Comparison of ENCODE assay signal across 21 cellular contexts in the genomic region with DNA sequence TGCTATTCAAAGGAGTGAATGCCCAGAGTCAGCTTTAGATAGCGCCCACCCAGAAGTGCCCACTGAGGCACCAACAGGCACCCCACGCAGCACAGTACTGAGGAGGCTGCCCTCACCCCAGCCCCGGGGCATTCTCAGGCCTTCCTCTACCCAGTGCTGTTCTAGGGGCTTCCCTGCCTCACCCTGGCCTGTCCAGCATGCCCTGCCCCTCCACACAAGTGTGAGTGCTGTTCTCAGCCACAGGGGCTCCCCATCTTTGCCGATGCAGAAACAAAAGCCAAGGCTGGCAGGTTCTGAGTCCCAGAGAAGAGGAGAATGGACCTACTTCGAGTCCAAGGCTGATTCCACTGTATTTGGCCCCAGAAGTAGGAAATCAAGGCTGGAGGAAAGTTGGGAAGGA. TPM values are rescaled to one million over a fixed set of nuclear protein-coding genes. Genes with fewer than 3 reads are reported as not detected.
A peak's percentile ranks its signal among the peaks of the same experiment; 100 is the strongest.
DNase-seq lines count a peak whose midpoint lies in the region; ATAC-seq and TF ChIP-seq lines count a peak whose summit lies in the region.
"Had no signal": no experiment of that assay in that cellular context is flagged by ENCODE, and none has a peak within 500 bp of the region (broad histone marks: within the 10 kb centered on the region; RNA-seq: fewer than 3 reads in every experiment).

No MANE protein-coding gene starts in this region.

- peak overlapping the region in 6 of 11 experiments; percentile 17 to 98 (median 96); a peak in 11 of 22 replicates for H3K27ac ChIP-seq in BLaER1 treated with 17β-estradiol and CSF1 and Interleukin-3, amounts not matched to agents 10 nM and 100 nM
- H3K27ac ChIP-seq in cingulate gyrus (ENCODE audit: low read depth, low read length) (peak overlapping the region; percentile 1), GM23338 (ENCODE audit: low read depth) (no peak overlapping the region), tibial artery (no peak overlapping the region)

- peak overlapping the region; percentile 11 to 99 (median 98); a peak in 19 of 22 replicates for H3K4me2 ChIP-seq in BLaER1 treated with 17β-estradiol and CSF1 and Interleukin-3, amounts not matched to agents 10 nM and 100 nM
- H3K4me2 ChIP-seq in GM23338, result no peak overlapping the region
- H3K4me2 ChIP-seq: A549 had no signal

- H3K27me3 Mint-ChIP-seq in nephron (ENCODE audit: low read depth) (no peaks in the 10 kb centered on the region), GM23338 (ENCODE audit: insufficient read depth, low read depth, poor library complexity) (peaks cover 5% of the 10 kb centered on the region)

- no peak overlapping the region for H2AFZ ChIP-seq in GM23338

- peak overlapping the region in 6 of 11 experiments; percentile 39 to 91 (median 90); a peak in 11 of 22 replicates for H3K9ac ChIP-seq in BLaER1 treated with 17β-estradiol and CSF1 and Interleukin-3, amounts not matched to agents 10 nM and 100 nM

- H3K36me3 ChIP-seq in BLaER1 treated with 17β-estradiol and CSF1 and Interleukin-3, amounts not matched to agents 10 nM and 100 nM, result no peaks in the 10 kb centered on the region
- H3K36me3 ChIP-seq in GM23338 (ENCODE audit: insufficient read depth) (no peaks in the 10 kb centered on the region), tibial artery (no peaks in the 10 kb centered on the region)

- H3K27ac Mint-ChIP-seq in nephron (peak overlapping the region; percentile 46 to 88 (median 85)), GM23338 (no peak overlapping the region)
- peak overlapping the region; percentile 12 for H3K27ac Mint-ChIP-seq in stimulated activated effector memory CD8-positive, alpha-beta T cell treated with anti-CD3 and anti-CD28 coated beads, Interleukin-12 subunit alpha, Interleukin-12 subunit beta, amount 100 ng/mL, for 72 hours
- H3K27ac Mint-ChIP-seq: HFFc6 had no signal

- H4K20me1 ChIP-seq in BLaER1 treated with 17β-estradiol and CSF1 and Interleukin-3, amounts not matched to agents 10 nM and 100 nM, result peaks cover 0 to 81% (median 34%) of the 10 kb centered on the region in 11 experiments; a peak in 19 of 22 replicates
- H4K20me1 ChIP-seq in GM23338 (replicated peaks; ENCODE audit: insufficient read depth), result no peaks in the 10 kb centered on the region; the same call in 1 of the 2 replicates

- H3K9me3 ChIP-seq in BLaER1 treated with 17β-estradiol and CSF1 and Interleukin-3, amounts not matched to agents 10 nM and 100 nM (replicated peaks in 1 of 11), result no peaks in the 10 kb centered on the region
- no peaks in the 10 kb centered on the region for H3K9me3 ChIP-seq in tibial artery
- H3K9me3 ChIP-seq: A549 had no signal

- intact Hi-C loops in tibial artery (cut with DNase I; ENCODE audit: low total_unique reads), result no loop called here

- H3K9me3 Mint-ChIP-seq in nephron (no peaks in the 10 kb centered on the region), GM23338 (peaks cover 3% of the 10 kb centered on the region; the same call in 1 of the 3 replicates)
- no peaks in the 10 kb centered on the region for H3K9me3 Mint-ChIP-seq in stimulated activated effector memory CD8-positive, alpha-beta T cell treated with anti-CD3 and anti-CD28 coated beads, Interleukin-12 subunit alpha, Interleukin-12 subunit beta, amount 100 ng/mL, for 72 hours
- H3K9me3 Mint-ChIP-seq: HFFc6 had no signal

- H3K4me3 Mint-ChIP-seq in nephron (peak overlapping the region in 1 of 3 experiments; percentile 59), GM23338 (no peak overlapping the region)
- no peak overlapping the region for H3K4me3 Mint-ChIP-seq in stimulated activated effector memory CD8-positive, alpha-beta T cell treated with anti-CD3 and anti-CD28 coated beads, Interleukin-12 subunit alpha, Interleukin-12 subunit beta, amount 100 ng/mL, for 72 hours
- H3K4me3 Mint-ChIP-seq: HFFc6 had no signal

- H3K4me1 ChIP-seq in BLaER1 treated with 17β-estradiol and CSF1 and Interleukin-3, amounts not matched to agents 10 nM and 100 nM, result peaks cover 86 to 100% (median 98%) of the 10 kb centered on the region in 10 experiments
- H3K4me1 ChIP-seq in GM23338 (ENCODE audit: insufficient read depth) (peaks cover 25% of the 10 kb centered on the region), tibial artery (peaks cover 0 to 34% (median 22%) of the 10 kb centered on the region in 4 donors)

- no peak for ATAC-seq in stimulated activated effector memory CD8-positive, alpha-beta T cell treated with anti-CD3 and anti-CD28 coated beads, Interleukin-12 subunit alpha, Interleukin-12 subunit beta, amount 100 ng/mL, for 72 hours
- ATAC-seq in GM23338, result no peak
- ATAC-seq: A549, HepG2 had no signal

- H3K79me2 ChIP-seq in GM23338 (replicated peaks; ENCODE audit: insufficient read depth), result peaks cover 8% of the 10 kb centered on the region

- peak overlapping the region in 3 of 10 experiments; percentile 14 to 41 (median 40); a peak in 2 of 20 replicates for H3K4me3 ChIP-seq in BLaER1 treated with 17β-estradiol and CSF1 and Interleukin-3, amounts not matched to agents 10 nM and 100 nM
- no peak overlapping the region for H3K4me3 ChIP-seq in GM23338
- no peak overlapping the region for H3K4me3 ChIP-seq in tibial artery
- H3K4me3 ChIP-seq: A549 had no signal

- no peaks in the 10 kb centered on the region for H3F3A ChIP-seq in GM23338 (replicated peaks; ENCODE audit: low read depth)

- H3K36me3 Mint-ChIP-seq in nephron (ENCODE audit: low read depth) (no peaks in the 10 kb centered on the region), GM23338 (ENCODE audit: low read depth) (no peaks in the 10 kb centered on the region; the same call in 2 of the 3 replicates)
- peaks cover 6% of the 10 kb centered on the region for H3K36me3 Mint-ChIP-seq in stimulated activated effector memory CD8-positive, alpha-beta T cell treated with anti-CD3 and anti-CD28 coated beads, Interleukin-12 subunit alpha, Interleukin-12 subunit beta, amount 100 ng/mL, for 72 hours

- TF ChIP-seq CTCF in nephron (IDR thresholded peaks at IDR 0.05; ENCODE audit: unreplicated experiment in 3 of 3), result no peak
- TF ChIP-seq CTCF in GM23338 (conservative IDR thresholded peaks at IDR 0.05; ENCODE audit: low read depth in 2 of 2), result no peak
- no peak for TF ChIP-seq CTCF in tibial artery (IDR thresholded peaks at IDR 0.05)

- no peaks in the 10 kb centered on the region for H3K27me3 ChIP-seq in BLaER1 treated with 17β-estradiol and CSF1 and Interleukin-3, amounts not matched to agents 10 nM and 100 nM
- no peaks in the 10 kb centered on the region for H3K27me3 ChIP-seq in GM23338 (ENCODE audit: insufficient read depth)
- no peaks in the 10 kb centered on the region for H3K27me3 ChIP-seq in tibial artery

- H3K9me2 ChIP-seq in GM23338 (ENCODE audit: insufficient read depth), result no peaks in the 10 kb centered on the region

- DNase-seq in stimulated activated effector memory CD8-positive, alpha-beta T cell treated with anti-CD3 and anti-CD28 coated beads, Interleukin-12 subunit alpha, Interleukin-12 subunit beta, amount 100 ng/mL, for 72 hours (ENCODE audit: low spot score in 2 of 2), result no peak
- DNase-seq in GM23338 (ENCODE audit: low spot score) (no peak), DMS79 treated with DMSO at 0.1 percent for 48 hours (lab: John Stamatoyannopoulos, UW) (no peak), tibial artery (no peak)
- DNase-seq: C1 segment of cervical spinal cord; DMS 273 treated with DMSO at 0.1 percent for 48 hours; H7; HFFc6; KBM-7; NCI-H1105; NCI-H1694 treated with DMSO at 0.1 percent for 48 hours; NCI-H2107; NCI-H510A; NCI-H748 treated with DMSO at 0.1 percent for 48 hours; NK-92 treated with Interleukin-12 subunit alpha and Interleukin-12 subunit beta, amount 100 ng/mL, for 24 hours; SHP77 had no signal

- H3K4me1 Mint-ChIP-seq in nephron (peaks cover 84% of the 10 kb centered on the region), GM23338 (peaks cover 58% of the 10 kb centered on the region)
- peaks cover 8% of the 10 kb centered on the region for H3K4me1 Mint-ChIP-seq in stimulated activated effector memory CD8-positive, alpha-beta T cell treated with anti-CD3 and anti-CD28 coated beads, Interleukin-12 subunit alpha, Interleukin-12 subunit beta, amount 100 ng/mL, for 72 hours

TF ChIP-seq in GM23338, 12 proteins besides CTCF, POLR2A, EP300 and RAD21 (continues in another document):
- TF ChIP-seq EZH2phosphoT487 (IDR thresholded peaks at IDR 0.05; ENCODE audit: unreplicated experiment) (no peak), JUNB (IDR thresholded peaks at IDR 0.05; ENCODE audit: unreplicated experiment) (no peak), POLR2AphosphoS5 (IDR thresholded peaks at IDR 0.05; ENCODE audit: low read depth) (no peak), CREB1 (CRISPR knock-in tag; IDR thresholded peaks at IDR 0.05; ENCODE audit: low read depth) (no peak), NANOG (IDR thresholded peaks at IDR 0.05; ENCODE audit: borderline replicate concordance) (no peak), REST (IDR thresholded peaks at IDR 0.05; ENCODE audit: unreplicated experiment) (no peak), STAT1 (IDR thresholded peaks at IDR 0.05; ENCODE audit: unreplicated experiment) (no peak)

RNA-seq across cellular contexts. Expression of gene BIN1, which starts 15.8 kb away (rescaled TPM):
- total RNA-seq in GM23338 (2014; rRNA removed; shearing (Covaris generic)), result 52.7 and 56.4 TPM in 2 replicates
- 30.0 and 30.1 TPM in 2 replicates for polyA plus RNA-seq in GM23338 (2016; fragmentation: Nextera tagmentation; extraction: Ambion mirVana)

Comparison
In these comparisons a context has a peak if more than half of its experiments do, and no peak if none do; other contexts are left out.
1. H3K27ac ChIP-seq: peak in BLaER1 treated with 17β-estradiol and CSF1 and Interleukin-3, amounts not matched to agents 10 nM and 100 nM (6 of 11) and cingulate gyrus (single experiment); none in GM23338 (single experiment) and tibial artery (0 of 2).